In genomic region chr19:8375766-8376165, GRCh38 we compare ENCODE assay signal across 1 cellular context. TPM values are rescaled to one million over a fixed set of nuclear protein-coding genes. Genes with fewer than 3 reads are reported as not detected.
"Had no signal": no experiment of that assay in that cellular context is flagged by ENCODE, and none has a peak within 500 bp of the region (broad histone marks: within the 10 kb centered on the region; RNA-seq: fewer than 3 reads in every experiment).

No MANE protein-coding gene starts in this region.

RNA-seq across cellular contexts. Expression of gene ANGPTL4, which starts 11.8 kb away (rescaled TPM):
- total RNA-seq: GM12878 had no signal
